2 cellular contexts compared by ENCODE assay signal in genomic region chr19:15087182-15087581, GRCh38.
TF ChIP-seq lines count a peak whose summit lies in the region.

No MANE protein-coding gene starts in this region.

TF ChIP-seq in HepG2, 621 proteins besides CTCF, POLR2A, EP300 and RAD21:
- TF ChIP-seq NONO (IDR thresholded peaks at IDR 0.05) (no peak), NONO (CRISPR knock-in tag; conservative IDR thresholded peaks at IDR 0.05) (no peak), CHD4 (IDR thresholded peaks at IDR 0.05; ENCODE audit: borderline replicate concordance, low read length) (no peak), ZNF737 (CRISPR knock-in tag; IDR thresholded peaks at IDR 0.05; ENCODE audit: borderline replicate concordance) (no peak), ZNF562 (CRISPR knock-in tag; IDR thresholded peaks at IDR 0.05; ENCODE audit: borderline replicate concordance) (no peak), STAT6 (CRISPR knock-in tag; IDR thresholded peaks at IDR 0.05; ENCODE audit: borderline replicate concordance) (no peak), MIER2 (CRISPR knock-in tag; IDR thresholded peaks at IDR 0.05) (peak; percentile 60; the same call in 1 of the 2 replicates), GMEB2 (CRISPR knock-in tag; IDR thresholded peaks at IDR 0.05; ENCODE audit: low read depth) (no peak), REST (IDR thresholded peaks at IDR 0.05; ENCODE audit: borderline replicate concordance in 1 of 2, low read depth in 1 of 2, low read length in 2 of 2) (peak; percentile 52 to 89), ZSCAN30 (CRISPR knock-in tag; IDR thresholded peaks at IDR 0.05) (no peak)

TF ChIP-seq in Ishikawa, 13 proteins besides CTCF, POLR2A, EP300 and RAD21:
- TF ChIP-seq CEBPB (IDR thresholded peaks at IDR 0.05) (no peak), TCF12 (IDR thresholded peaks at IDR 0.05; ENCODE audit: low read depth) (no peak), REST (IDR thresholded peaks at IDR 0.05; ENCODE audit: low read depth) (peak; percentile 87), MAX (IDR thresholded peaks at IDR 0.05) (no peak)
